1 cellular context compared by ENCODE assay signal in genomic region chr19:8423821-8424223, GRCh38.
TF ChIP-seq lines count a peak whose summit lies in the region.

No MANE protein-coding gene starts in this region.

TF ChIP-seq in K562, 482 proteins besides CTCF, POLR2A, EP300 and RAD21 (continued from another document and continues in another):
- TF ChIP-seq JUND (IDR thresholded peaks at IDR 0.05; ENCODE audit: borderline replicate concordance, low read depth, low read length) (peak; percentile 98), JUND (tag; IDR thresholded peaks at IDR 0.05; ENCODE audit: borderline replicate concordance, low read depth, low read length) (peak; percentile 96), CBFA2T3 (IDR thresholded peaks at IDR 0.05) (peak; percentile 35; the same call in 1 of the 2 replicates), MAX (CRISPR knock-in tag; IDR thresholded peaks at IDR 0.05) (no peak), ZNF212 (CRISPR knock-in tag; IDR thresholded peaks at IDR 0.05) (no peak), COPS2 (conservative IDR thresholded peaks at IDR 0.05) (no peak), PHF20 (IDR thresholded peaks at IDR 0.05; ENCODE audit: partially characterized antibody) (no peak), SMAD3 (CRISPR knock-in tag; conservative IDR thresholded peaks at IDR 0.05) (no peak), ESRRA (IDR thresholded peaks at IDR 0.05; ENCODE audit: borderline replicate concordance, low read depth) (no peak), ZNF696 (CRISPR knock-in tag; conservative IDR thresholded peaks at IDR 0.05) (no peak), FOSL1 (tag; conservative IDR thresholded peaks at IDR 0.05) (peak; percentile 96), SLC30A9 (CRISPR knock-in tag; IDR thresholded peaks at IDR 0.05) (no peak), ZNF561 (CRISPR knock-in tag; conservative IDR thresholded peaks at IDR 0.05) (no peak), PCBP2 (IDR thresholded peaks at IDR 0.05; ENCODE audit: low read depth, low read length, poor library complexity, severe bottlenecking) (no peak), CREM (IDR thresholded peaks at IDR 0.05; ENCODE audit: low read depth) (peak; percentile 77), PPARD (CRISPR knock-in tag; IDR thresholded peaks at IDR 0.05) (no peak), HDAC3 (IDR thresholded peaks at IDR 0.05; ENCODE audit: borderline replicate concordance, partially characterized antibody) (no peak), SMARCA4 (IDR thresholded peaks at IDR 0.05) (peak; percentile 89), CCNT2 (IDR thresholded peaks at IDR 0.05; ENCODE audit: borderline replicate concordance, extremely low read depth, insufficient read length, low read depth, low read length) (peak; percentile 49), ZNF609 (CRISPR knock-in tag; IDR thresholded peaks at IDR 0.05; ENCODE audit: borderline replicate concordance) (no peak), FIP1L1 (IDR thresholded peaks at IDR 0.05; ENCODE audit: low read depth, low read length, poor library complexity, severe bottlenecking) (no peak), CBFB (CRISPR knock-in tag; IDR thresholded peaks at IDR 0.05) (no peak), ZEB2 (IDR thresholded peaks at IDR 0.05) (no peak), ATF1 (CRISPR knock-in tag; IDR thresholded peaks at IDR 0.05) (no peak), ATF1 (tag; IDR thresholded peaks at IDR 0.05) (peak; percentile 76), POLR2H (tag; IDR thresholded peaks at IDR 0.05; ENCODE audit: low read depth) (no peak), CBX1 (IDR thresholded peaks at IDR 0.05; ENCODE audit: low read depth) (no peak), JUN (IDR thresholded peaks at IDR 0.05; ENCODE audit: borderline replicate concordance, low read depth, low read length) (peak; percentile 94), JUN (CRISPR knock-in tag; IDR thresholded peaks at IDR 0.05; ENCODE audit: borderline replicate concordance) (0 out of 2 replicates have a peak, but pooled peaks have one; percentile 46), CSDE1 (IDR thresholded peaks at IDR 0.05) (no peak), ETS1 (conservative IDR thresholded peaks at IDR 0.05; ENCODE audit: control insufficient read depth, low read depth, low read length) (no peak), JUNB (CRISPR knock-in tag; conservative IDR thresholded peaks at IDR 0.05) (peak; percentile 48; the same call in 1 of the 2 replicates), ZFX (CRISPR knock-in tag; IDR thresholded peaks at IDR 0.05) (no peak), DPF2 (IDR thresholded peaks at IDR 0.05) (peak; percentile 89), MAFG (tag; conservative IDR thresholded peaks at IDR 0.05) (no peak), NCOR1 (IDR thresholded peaks at IDR 0.05) (no peak), FOXJ2 (tag; IDR thresholded peaks at IDR 0.05) (0 out of 2 replicates have a peak, but pooled peaks have one; percentile 41), MAFK (IDR thresholded peaks at IDR 0.05; ENCODE audit: low read length) (peak; percentile 32; the same call in 1 of the 2 replicates), RNF2 (IDR thresholded peaks at IDR 0.05) (no peak), RBM22 (IDR thresholded peaks at IDR 0.05; ENCODE audit: low read depth, low read length, poor library complexity, severe bottlenecking) (no peak), RCOR1 (IDR thresholded peaks at IDR 0.05; ENCODE audit: borderline replicate concordance in 1 of 2, low read depth in 2 of 2, low read length in 2 of 2) (peak in 1 of 2 experiments; percentile 50; a peak in 1 of 4 replicates), GTF2F1 (IDR thresholded peaks at IDR 0.05; ENCODE audit: low read depth, low read length) (no peak), REST (CRISPR knock-in tag; IDR thresholded peaks at IDR 0.05; ENCODE audit: low read depth) (no peak), ARID1B (IDR thresholded peaks at IDR 0.05) (peak; percentile 78), E4F1 (CRISPR knock-in tag; IDR thresholded peaks at IDR 0.05; ENCODE audit: borderline replicate concordance) (no peak), ZNF445 (CRISPR knock-in tag; IDR thresholded peaks at IDR 0.05; ENCODE audit: low read depth) (no peak), ZNF239 (CRISPR knock-in tag; IDR thresholded peaks at IDR 0.05) (no peak), TRIM24 (IDR thresholded peaks at IDR 0.05) (no peak), LARP7 (IDR thresholded peaks at IDR 0.05) (no peak), GABPB1 (CRISPR knock-in tag; IDR thresholded peaks at IDR 0.05) (0 out of 2 replicates have a peak, but pooled peaks have one; percentile 48), ZNF23 (CRISPR knock-in tag; IDR thresholded peaks at IDR 0.05) (no peak), HOXB6 (CRISPR knock-in tag; IDR thresholded peaks at IDR 0.05; ENCODE audit: borderline replicate concordance) (no peak), ZNF583 (CRISPR knock-in tag; IDR thresholded peaks at IDR 0.05) (no peak), TCFL5 (CRISPR knock-in tag; conservative IDR thresholded peaks at IDR 0.05) (no peak), ELK1 (CRISPR knock-in tag; IDR thresholded peaks at IDR 0.05) (no peak), HNRNPK (IDR thresholded peaks at IDR 0.05; ENCODE audit: low read depth, low read length, poor library complexity, severe bottlenecking) (no peak), BRD4 (IDR thresholded peaks at IDR 0.05) (no peak), NELFE (IDR thresholded peaks at IDR 0.05; ENCODE audit: insufficient read depth, insufficient read length) (no peak), POLR2AphosphoS5 (IDR thresholded peaks at IDR 0.05; ENCODE audit: control insufficient read depth, insufficient read depth, low read depth, low read length) (no peak), SFPQ (IDR thresholded peaks at IDR 0.05; ENCODE audit: low read depth, low read length) (no peak)
